1 cellular context compared by ENCODE assay signal in the genomic region with DNA sequence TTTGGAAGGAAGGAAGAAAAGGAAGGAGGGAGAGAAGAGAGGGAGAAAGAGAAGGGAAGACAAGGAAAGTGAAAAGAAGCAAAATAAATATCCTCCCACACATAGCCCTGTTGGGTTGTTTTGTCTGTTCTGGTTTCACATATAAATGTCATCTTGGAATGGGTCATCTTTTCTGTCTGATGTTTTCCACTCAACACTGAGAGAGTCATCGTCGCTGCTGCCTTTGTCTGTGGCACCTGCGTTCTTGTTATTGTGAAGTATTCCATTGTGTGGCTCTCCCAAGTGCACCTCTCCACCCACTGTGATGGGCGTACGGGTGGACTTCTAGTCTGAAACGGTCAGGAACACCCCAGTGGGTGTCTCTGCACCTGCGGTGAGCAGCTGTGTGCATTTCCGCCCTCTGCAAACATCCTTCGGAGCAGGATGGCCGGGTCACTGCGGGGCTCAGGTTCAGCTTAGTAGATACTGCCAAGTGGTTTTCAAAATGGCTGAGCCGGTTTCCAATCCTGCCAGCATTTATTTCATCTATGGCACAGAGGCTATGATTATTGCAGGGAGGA.
TF ChIP-seq lines count a peak whose summit lies in the region.

No MANE protein-coding gene starts in this region.

TF ChIP-seq in GM23338, 12 proteins besides CTCF, POLR2A, EP300 and RAD21 (continued from another document):
- TF ChIP-seq, protein P1, sequence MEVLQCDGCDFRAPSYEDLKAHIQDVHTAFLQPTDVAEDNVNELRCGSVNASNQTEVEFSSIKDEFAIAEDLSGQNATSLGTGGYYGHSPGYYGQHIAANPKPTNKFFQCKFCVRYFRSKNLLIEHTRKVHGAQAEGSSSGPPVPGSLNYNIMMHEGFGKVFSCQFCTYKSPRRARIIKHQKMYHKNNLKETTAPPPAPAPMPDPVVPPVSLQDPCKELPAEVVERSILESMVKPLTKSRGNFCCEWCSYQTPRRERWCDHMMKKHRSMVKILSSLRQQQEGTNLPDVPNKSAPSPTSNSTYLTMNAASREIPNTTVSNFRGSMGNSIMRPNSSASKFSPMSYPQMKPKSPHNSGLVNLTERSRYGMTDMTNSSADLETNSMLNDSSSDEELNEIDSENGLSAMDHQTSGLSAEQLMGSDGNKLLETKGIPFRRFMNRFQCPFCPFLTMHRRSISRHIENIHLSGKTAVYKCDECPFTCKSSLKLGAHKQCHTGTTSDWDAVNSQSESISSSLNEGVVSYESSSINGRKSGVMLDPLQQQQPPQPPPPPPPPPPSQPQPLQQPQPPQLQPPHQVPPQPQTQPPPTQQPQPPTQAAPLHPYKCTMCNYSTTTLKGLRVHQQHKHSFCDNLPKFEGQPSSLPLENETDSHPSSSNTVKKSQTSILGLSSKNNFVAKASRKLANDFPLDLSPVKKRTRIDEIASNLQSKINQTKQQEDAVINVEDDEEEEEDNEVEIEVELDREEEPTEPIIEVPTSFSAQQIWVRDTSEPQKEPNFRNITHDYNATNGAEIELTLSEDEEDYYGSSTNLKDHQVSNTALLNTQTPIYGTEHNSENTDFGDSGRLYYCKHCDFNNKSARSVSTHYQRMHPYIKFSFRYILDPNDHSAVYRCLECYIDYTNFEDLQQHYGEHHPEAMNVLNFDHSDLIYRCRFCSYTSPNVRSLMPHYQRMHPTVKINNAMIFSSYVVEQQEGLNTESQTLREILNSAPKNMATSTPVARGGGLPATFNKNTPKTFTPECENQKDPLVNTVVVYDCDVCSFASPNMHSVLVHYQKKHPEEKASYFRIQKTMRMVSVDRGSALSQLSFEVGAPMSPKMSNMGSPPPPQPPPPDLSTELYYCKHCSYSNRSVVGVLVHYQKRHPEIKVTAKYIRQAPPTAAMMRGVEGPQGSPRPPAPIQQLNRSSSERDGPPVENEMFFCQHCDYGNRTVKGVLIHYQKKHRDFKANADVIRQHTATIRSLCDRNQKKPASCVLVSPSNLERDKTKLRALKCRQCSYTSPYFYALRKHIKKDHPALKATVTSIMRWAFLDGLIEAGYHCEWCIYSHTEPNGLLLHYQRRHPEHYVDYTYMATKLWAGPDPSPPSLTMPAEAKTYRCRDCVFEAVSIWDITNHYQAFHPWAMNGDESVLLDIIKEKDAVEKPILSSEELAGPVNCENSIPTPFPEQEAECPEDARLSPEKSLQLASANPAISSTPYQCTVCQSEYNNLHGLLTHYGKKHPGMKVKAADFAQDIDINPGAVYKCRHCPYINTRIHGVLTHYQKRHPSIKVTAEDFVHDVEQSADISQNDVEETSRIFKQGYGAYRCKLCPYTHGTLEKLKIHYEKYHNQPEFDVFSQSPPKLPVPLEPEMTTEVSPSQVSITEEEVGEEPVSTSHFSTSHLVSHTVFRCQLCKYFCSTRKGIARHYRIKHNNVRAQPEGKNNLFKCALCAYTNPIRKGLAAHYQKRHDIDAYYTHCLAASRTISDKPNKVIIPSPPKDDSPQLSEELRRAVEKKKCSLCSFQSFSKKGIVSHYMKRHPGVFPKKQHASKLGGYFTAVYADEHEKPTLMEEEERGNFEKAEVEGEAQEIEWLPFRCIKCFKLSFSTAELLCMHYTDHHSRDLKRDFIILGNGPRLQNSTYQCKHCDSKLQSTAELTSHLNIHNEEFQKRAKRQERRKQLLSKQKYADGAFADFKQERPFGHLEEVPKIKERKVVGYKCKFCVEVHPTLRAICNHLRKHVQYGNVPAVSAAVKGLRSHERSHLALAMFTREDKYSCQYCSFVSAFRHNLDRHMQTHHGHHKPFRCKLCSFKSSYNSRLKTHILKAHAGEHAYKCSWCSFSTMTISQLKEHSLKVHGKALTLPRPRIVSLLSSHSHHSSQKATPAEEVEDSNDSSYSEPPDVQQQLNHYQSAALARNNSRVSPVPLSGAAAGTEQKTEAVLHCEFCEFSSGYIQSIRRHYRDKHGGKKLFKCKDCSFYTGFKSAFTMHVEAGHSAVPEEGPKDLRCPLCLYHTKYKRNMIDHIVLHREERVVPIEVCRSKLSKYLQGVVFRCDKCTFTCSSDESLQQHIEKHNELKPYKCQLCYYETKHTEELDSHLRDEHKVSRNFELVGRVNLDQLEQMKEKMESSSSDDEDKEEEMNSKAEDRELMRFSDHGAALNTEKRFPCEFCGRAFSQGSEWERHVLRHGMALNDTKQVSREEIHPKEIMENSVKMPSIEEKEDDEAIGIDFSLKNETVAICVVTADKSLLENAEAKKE (CRISPR knock-in tag; IDR thresholded peaks at IDR 0.05): no peak
- no peak for TF ChIP-seq ZNF331 (CRISPR knock-in tag; IDR thresholded peaks at IDR 0.05; ENCODE audit: low read depth)
- TF ChIP-seq ZNF114 (CRISPR knock-in tag; IDR thresholded peaks at IDR 0.05): no peak
- no peak for TF ChIP-seq EZH2phosphoT487 (IDR thresholded peaks at IDR 0.05; ENCODE audit: unreplicated experiment)
- no peak for TF ChIP-seq NANOG (IDR thresholded peaks at IDR 0.05; ENCODE audit: borderline replicate concordance)
- TF ChIP-seq, protein P2, sequence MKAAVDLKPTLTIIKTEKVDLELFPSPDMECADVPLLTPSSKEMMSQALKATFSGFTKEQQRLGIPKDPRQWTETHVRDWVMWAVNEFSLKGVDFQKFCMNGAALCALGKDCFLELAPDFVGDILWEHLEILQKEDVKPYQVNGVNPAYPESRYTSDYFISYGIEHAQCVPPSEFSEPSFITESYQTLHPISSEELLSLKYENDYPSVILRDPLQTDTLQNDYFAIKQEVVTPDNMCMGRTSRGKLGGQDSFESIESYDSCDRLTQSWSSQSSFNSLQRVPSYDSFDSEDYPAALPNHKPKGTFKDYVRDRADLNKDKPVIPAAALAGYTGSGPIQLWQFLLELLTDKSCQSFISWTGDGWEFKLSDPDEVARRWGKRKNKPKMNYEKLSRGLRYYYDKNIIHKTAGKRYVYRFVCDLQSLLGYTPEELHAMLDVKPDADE (IDR thresholded peaks at IDR 0.05): no peak
- TF ChIP-seq, protein P3, sequence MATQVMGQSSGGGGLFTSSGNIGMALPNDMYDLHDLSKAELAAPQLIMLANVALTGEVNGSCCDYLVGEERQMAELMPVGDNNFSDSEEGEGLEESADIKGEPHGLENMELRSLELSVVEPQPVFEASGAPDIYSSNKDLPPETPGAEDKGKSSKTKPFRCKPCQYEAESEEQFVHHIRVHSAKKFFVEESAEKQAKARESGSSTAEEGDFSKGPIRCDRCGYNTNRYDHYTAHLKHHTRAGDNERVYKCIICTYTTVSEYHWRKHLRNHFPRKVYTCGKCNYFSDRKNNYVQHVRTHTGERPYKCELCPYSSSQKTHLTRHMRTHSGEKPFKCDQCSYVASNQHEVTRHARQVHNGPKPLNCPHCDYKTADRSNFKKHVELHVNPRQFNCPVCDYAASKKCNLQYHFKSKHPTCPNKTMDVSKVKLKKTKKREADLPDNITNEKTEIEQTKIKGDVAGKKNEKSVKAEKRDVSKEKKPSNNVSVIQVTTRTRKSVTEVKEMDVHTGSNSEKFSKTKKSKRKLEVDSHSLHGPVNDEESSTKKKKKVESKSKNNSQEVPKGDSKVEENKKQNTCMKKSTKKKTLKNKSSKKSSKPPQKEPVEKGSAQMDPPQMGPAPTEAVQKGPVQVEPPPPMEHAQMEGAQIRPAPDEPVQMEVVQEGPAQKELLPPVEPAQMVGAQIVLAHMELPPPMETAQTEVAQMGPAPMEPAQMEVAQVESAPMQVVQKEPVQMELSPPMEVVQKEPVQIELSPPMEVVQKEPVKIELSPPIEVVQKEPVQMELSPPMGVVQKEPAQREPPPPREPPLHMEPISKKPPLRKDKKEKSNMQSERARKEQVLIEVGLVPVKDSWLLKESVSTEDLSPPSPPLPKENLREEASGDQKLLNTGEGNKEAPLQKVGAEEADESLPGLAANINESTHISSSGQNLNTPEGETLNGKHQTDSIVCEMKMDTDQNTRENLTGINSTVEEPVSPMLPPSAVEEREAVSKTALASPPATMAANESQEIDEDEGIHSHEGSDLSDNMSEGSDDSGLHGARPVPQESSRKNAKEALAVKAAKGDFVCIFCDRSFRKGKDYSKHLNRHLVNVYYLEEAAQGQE (IDR thresholded peaks at IDR 0.05; ENCODE audit: unreplicated experiment): no peak
- TF ChIP-seq JUNB (IDR thresholded peaks at IDR 0.05; ENCODE audit: unreplicated experiment): no peak
- TF ChIP-seq EZH2 (IDR thresholded peaks at IDR 0.05; ENCODE audit: low read depth, unreplicated experiment): no peak
TF ChIP-seq in GM23338: peak in this region for 0.
